In genomic region chr10:5413012-5413938, GRCh38 we compare ENCODE assay signal across 8 cellular contexts. TPM values are rescaled to one million over a fixed set of nuclear protein-coding genes. Genes with fewer than 3 reads are reported as not detected.
A peak's percentile ranks its signal among the peaks of the same experiment; 100 is the strongest.
DNase-seq lines count a peak whose midpoint lies in the region; ATAC-seq and TF ChIP-seq lines count a peak whose summit lies in the region.

No MANE protein-coding gene starts in this region.

- 25% methylated on average over 20 of the region's 20 CpGs for WGBS in thymus

- H3K9me3 ChIP-seq in thymus (ENCODE audit: control insufficient read depth): no peaks in the 10 kb centered on the region

- H3K36me3 ChIP-seq in KMS-11 (ENCODE audit: insufficient read depth): no peaks in the 10 kb centered on the region
- H3K36me3 ChIP-seq in thymus (ENCODE audit: control insufficient read depth, insufficient read depth): no peaks in the 10 kb centered on the region

- H3K27me3 ChIP-seq in KMS-11 (ENCODE audit: insufficient read depth, low read depth): no peaks in the 10 kb centered on the region
- H3K27me3 ChIP-seq in thymus (ENCODE audit: control insufficient read depth, insufficient read depth): no peaks in the 10 kb centered on the region

- H3K4me3 ChIP-seq in KMS-11 (IDR thresholded peaks at IDR 0.05; ENCODE audit: insufficient read depth, low read depth, low read length): no peak overlapping the region
- peak overlapping the region; percentile 90 for H3K4me3 ChIP-seq in thymus (ENCODE audit: low read length)

- H3K27ac ChIP-seq in KMS-11 (no peak overlapping the region), thymus (ENCODE audit: low read depth) (no peak overlapping the region)

- no peak for TF ChIP-seq CTCF in KMS-11 (conservative IDR thresholded peaks at IDR 0.05; ENCODE audit: low read depth, low read length)

- peak; percentile 46 for DNase-seq in NCI-H146 (lab: John Stamatoyannopoulos, UW)
- DNase-seq in NCI-H146 treated with DMSO at 0.1 percent for 48 hours (lab: John Stamatoyannopoulos, UW; ENCODE audit: unreplicated experiment): no peak
- peak; percentile 61 to 66 for DNase-seq in T47D (ENCODE audit: low read depth in 1 of 2, low spot score in 1 of 2)
- peak; percentile 3 for DNase-seq in kidney glomerular epithelial cell (lab: John Stamatoyannopoulos, UW)
- no peak for DNase-seq in effector CD8-positive, alpha-beta T cell (lab: John Stamatoyannopoulos, UW)

- in situ Hi-C loops in T47D (cut with HindIII; ENCODE audit: low pct_unique_long_range_greater_than_20kb, low sequenced_read_pairs): no loop called here

- H4K20me1 ChIP-seq in KMS-11 (ENCODE audit: insufficient read depth): no peaks in the 10 kb centered on the region

- ATAC-seq in GM18517 (IDR thresholded peaks at IDR 0.05; ENCODE audit: unreplicated experiment): no peak

- H3K79me2 ChIP-seq in KMS-11 (ENCODE audit: insufficient read depth, low read depth): peaks cover 54% of the 10 kb centered on the region

- H2AFZ ChIP-seq in KMS-11 (ENCODE audit: low read depth): no peak overlapping the region

- peaks cover 37% of the 10 kb centered on the region for H3K4me1 ChIP-seq in KMS-11 (ENCODE audit: low read depth, poor library complexity, severe bottlenecking)
- peaks cover 3% of the 10 kb centered on the region for H3K4me1 ChIP-seq in thymus (ENCODE audit: control insufficient read depth, insufficient read depth, low read length)

- peak overlapping the region; percentile 97 for H3K4me2 ChIP-seq in KMS-11

- peak overlapping the region; percentile 50; the same call in 1 of the 2 replicates for H3K9ac ChIP-seq in KMS-11

RNA-seq across cellular contexts. Expression of gene NET1, which starts 0.9 kb away (rescaled TPM):
- 63.6 TPM for polyA plus RNA-seq in thymus

RNA-seq across cellular contexts. Expression of gene TUBAL3, which starts 8.6 kb away (rescaled TPM):
- polyA plus RNA-seq in thymus: 0.46 TPM

RNA-seq across cellular contexts. Expression of gene UCN3, which starts 48.5 kb away (rescaled TPM):
- polyA plus RNA-seq in thymus: 0.30 TPM

Comparison
In these comparisons a context has a peak if more than half of its experiments do, and no peak if none do; other contexts are left out.
1. DNase-seq: peak in NCI-H146 (single experiment), T47D (2 of 2) and kidney glomerular epithelial cell (single experiment); none in NCI-H146 treated with DMSO at 0.1 percent for 48 hours (single experiment) and effector CD8-positive, alpha-beta T cell (single experiment).